26 cellular contexts compared by ENCODE assay signal in the genomic region with DNA sequence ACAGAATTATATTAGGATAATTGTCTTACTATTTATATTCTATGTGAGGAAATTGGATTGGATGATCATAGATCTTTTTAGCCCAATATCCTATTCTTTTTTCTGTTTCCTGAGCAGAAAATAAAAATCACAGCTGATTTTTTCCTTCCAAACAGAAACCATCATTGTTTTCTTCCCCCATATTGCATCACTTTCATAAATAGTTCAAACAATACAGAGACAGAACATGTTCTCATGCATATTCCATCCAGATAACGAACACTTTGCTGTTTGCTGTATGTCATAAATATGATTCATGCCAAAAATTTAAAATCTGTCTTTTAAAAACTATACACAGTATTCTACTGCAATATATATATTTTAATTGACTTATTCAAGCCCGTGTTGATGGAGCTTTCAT.
"Had no signal": no experiment of that assay in that cellular context is flagged by ENCODE, and none has a peak within 500 bp of the region (broad histone marks: within the 10 kb centered on the region; RNA-seq: fewer than 3 reads in every experiment).

No MANE protein-coding gene starts in this region.

- FAIRE-seq: astrocyte had no signal

- H3K4me3 ChIP-seq: MG63, PC-9 had no signal

- H3K4me3 Mint-ChIP-seq: activated CD8-positive, alpha-beta T cell treated with anti-CD3 and anti-CD28 coated beads, Interleukin-2, amount 10 ng/mL, durations not matched to agents 7 days and 5 days; activated naive CD8-positive, alpha-beta T cell treated with anti-CD3 and anti-CD28 coated beads, Interleukin-2, amount 10 ng/mL, durations not matched to agents 7 days and 5 days; brain; T-helper 1 cell treated with Interleukin-12 subunit alpha and Interleukin-12 subunit beta and Interleukin-4 antibody, amounts not matched to agents 30 μg/mL and 1 μg/mL, for 36 hours had no signal

- H2AFZ ChIP-seq: PC-9 had no signal

- H3K36me3 Mint-ChIP-seq: brain had no signal

- H3K4me1 Mint-ChIP-seq: activated naive CD8-positive, alpha-beta T cell treated with anti-CD3 and anti-CD28 coated beads, Interleukin-2, amount 10 ng/mL, durations not matched to agents 7 days and 5 days; brain had no signal

- H3K27ac ChIP-seq: PC-9 had no signal

- H3K27ac Mint-ChIP-seq: activated CD8-positive, alpha-beta T cell treated with anti-CD3 and anti-CD28 coated beads, Interleukin-2, amount 10 ng/mL, durations not matched to agents 7 days and 5 days; activated naive CD8-positive, alpha-beta T cell treated with anti-CD3 and anti-CD28 coated beads, Interleukin-2, amount 10 ng/mL, durations not matched to agents 7 days and 5 days; T-helper 1 cell treated with Interleukin-12 subunit alpha and Interleukin-12 subunit beta and Interleukin-4 antibody, amounts not matched to agents 30 μg/mL and 1 μg/mL, for 36 hours had no signal

- ATAC-seq: activated CD4-positive, CD25-positive, alpha-beta regulatory T cell treated with anti-CD3 and anti-CD28 coated beads, Interleukin-2, amount 50 U/mL, for 24 hours; activated CD8-positive, alpha-beta T cell treated with anti-CD3 and anti-CD28 coated beads, Interleukin-2, amount 10 ng/mL, durations not matched to agents 7 days and 5 days had no signal

- H3K27me3 ChIP-seq: MG63 had no signal

- H3K27me3 Mint-ChIP-seq: brain had no signal

- H3K4me2 ChIP-seq: PC-9 had no signal

- DNase-seq: activated CD4-positive, alpha-beta T cell treated with anti-CD3 and anti-CD28 coated beads for 4 hours; activated CD4-positive, alpha-beta T cell treated with anti-CD3 and anti-CD28 coated beads, Interleukin-2, amount 50 U/mL, for 4 hours; activated CD8-positive, alpha-beta memory T cell treated with anti-CD3 and anti-CD28 coated beads, Interleukin-2, amount 50 U/mL, for 48 hours; activated CD8-positive, alpha-beta T cell treated with anti-CD3 and anti-CD28 coated beads, Interleukin-2, amount 10 ng/mL, durations not matched to agents 7 days and 5 days; activated naive CD4-positive, alpha-beta T cell treated with anti-CD3 and anti-CD28 coated beads, Interleukin-2, amount 50 U/mL, for 16 hours; activated naive CD8-positive, alpha-beta T cell treated with anti-CD3 and anti-CD28 coated beads, Interleukin-2, amount 10 ng/mL, durations not matched to agents 7 days and 5 days; activated T-cell treated with anti-CD3 and anti-CD28 coated beads, Interleukin-2, amount 50 U/mL, for 1 hour; amygdala; cerebellar nuclear complex; MG63; MV-4-11; NCI-H1092 treated with DMSO at 0.1 percent for 48 hours; NCI-H1417 treated with DMSO at 0.1 percent for 48 hours; NCI-H1694; NCI-H2029; NCI-H2107; NCI-H345; NCI-H510A; NCI-H526 treated with DMSO at 0.1 percent for 48 hours; NCI-H82; PC-9; SHP77 treated with DMSO at 0.1 percent for 48 hours had no signal

- H3K36me3 ChIP-seq: MG63 had no signal
